In genomic region chr1:156897078-156897825, GRCh38 we compare ENCODE assay signal across 12 cellular contexts. TPM values are rescaled to one million over a fixed set of nuclear protein-coding genes. Genes with fewer than 3 reads are reported as not detected.
A peak's percentile ranks its signal among the peaks of the same experiment; 100 is the strongest.
DNase-seq lines count a peak whose midpoint lies in the region; ATAC-seq and TF ChIP-seq lines count a peak whose summit lies in the region.
"Had no signal": no experiment of that assay in that cellular context is flagged by ENCODE, and none has a peak within 500 bp of the region (broad histone marks: within the 10 kb centered on the region; RNA-seq: fewer than 3 reads in every experiment).

No MANE protein-coding gene starts in this region.

- peak overlapping the region; percentile 65 for H3K27ac Mint-ChIP-seq in activated CD4-positive, alpha-beta T cell treated with anti-CD3 and anti-CD28 coated beads, Interleukin-2, amount 10 ng/mL, durations not matched to agents 24 days and 14 days
- H3K27ac Mint-ChIP-seq in activated CD4-positive, alpha-beta T cell treated with anti-CD3 and anti-CD28 coated beads for 36 hours = no peak overlapping the region

- H3K4me1 ChIP-seq in upper lobe of right lung = peaks cover 70% of the 10 kb centered on the region
- H3K4me1 ChIP-seq in body of pancreas = peaks cover 8% of the 10 kb centered on the region
- H3K4me1 ChIP-seq in Peyer's patch = peaks cover 0 to 28% (median 4%) of the 10 kb centered on the region in 4 donors

- TF ChIP-seq CTCF in astrocyte of the spinal cord (IDR thresholded peaks at IDR 0.05; ENCODE audit: low read depth, low read length) (no peak), upper lobe of right lung (IDR thresholded peaks at IDR 0.05) (no peak), body of pancreas (IDR thresholded peaks at IDR 0.05) (no peak), Peyer's patch (IDR thresholded peaks at IDR 0.05) (no peak)

- H3K4me1 Mint-ChIP-seq in activated CD4-positive, alpha-beta T cell treated with anti-CD3 and anti-CD28 coated beads, Interleukin-2, amount 10 ng/mL, durations not matched to agents 24 days and 14 days = peaks cover 11% of the 10 kb centered on the region
- peaks cover 6% of the 10 kb centered on the region for H3K4me1 Mint-ChIP-seq in activated CD4-positive, alpha-beta T cell treated with anti-CD3 and anti-CD28 coated beads for 36 hours

- in situ Hi-C loops in astrocyte of the spinal cord (cut with HindIII; ENCODE audit: low sequenced_read_pairs) = no loop called here

- CTCF ChIA-PET in activated CD4-positive, alpha-beta T cell treated with anti-CD3 and anti-CD28 coated beads for 36 hours (lab: Charles Lee) = interaction anchor here (0.6 to 0.7 kb wide), 4 partner anchors 17 to 452 kb away, joined by 3 to 4 read pairs (median 4); no protein-coding TSS in a partner anchor

- TF ChIP-seq POLR2A in body of pancreas (IDR thresholded peaks at IDR 0.05) = no peak
- TF ChIP-seq POLR2A in Peyer's patch (IDR thresholded peaks at IDR 0.05) = no peak

- no peak overlapping the region for H3K4me3 Mint-ChIP-seq in activated CD4-positive, alpha-beta T cell treated with anti-CD3 and anti-CD28 coated beads, Interleukin-2, amount 10 ng/mL, durations not matched to agents 24 days and 14 days
- no peak overlapping the region for H3K4me3 Mint-ChIP-seq in activated CD4-positive, alpha-beta T cell treated with anti-CD3 and anti-CD28 coated beads for 36 hours

- no peaks in the 10 kb centered on the region for H3K9me3 Mint-ChIP-seq in activated CD4-positive, alpha-beta T cell treated with anti-CD3 and anti-CD28 coated beads, Interleukin-2, amount 10 ng/mL, durations not matched to agents 24 days and 14 days
- no peaks in the 10 kb centered on the region for H3K9me3 Mint-ChIP-seq in activated CD4-positive, alpha-beta T cell treated with anti-CD3 and anti-CD28 coated beads for 36 hours (ENCODE audit: low read depth)

- POLR2A ChIA-PET in activated CD4-positive, alpha-beta T cell treated with anti-CD3 and anti-CD28 coated beads for 36 hours (lab: Charles Lee) = no interaction called here

- no peak overlapping the region for H3K4me3 ChIP-seq in astrocyte of the spinal cord (ENCODE audit: low read depth, low read length)
- peak overlapping the region; percentile 26 for H3K4me3 ChIP-seq in upper lobe of right lung
- H3K4me3 ChIP-seq in body of pancreas = no peak overlapping the region
- H3K4me3 ChIP-seq in Peyer's patch = no peak overlapping the region

- peaks cover 35% of the 10 kb centered on the region for H3K27me3 Mint-ChIP-seq in activated CD4-positive, alpha-beta T cell treated with anti-CD3 and anti-CD28 coated beads, Interleukin-2, amount 10 ng/mL, durations not matched to agents 24 days and 14 days
- H3K27me3 Mint-ChIP-seq in activated CD4-positive, alpha-beta T cell treated with anti-CD3 and anti-CD28 coated beads for 36 hours = peaks cover 25% of the 10 kb centered on the region

- intact Hi-C loops in activated CD4-positive, alpha-beta T cell treated with anti-CD3 and anti-CD28 coated beads, Interleukin-2, amount 10 ng/mL, durations not matched to agents 24 days and 14 days (cut with micrococcal nuclease) = no loop called here
- intact Hi-C loops in activated CD4-positive, alpha-beta T cell treated with anti-CD3 and anti-CD28 coated beads for 36 hours (cut with DNase I, micrococcal nuclease) = no loop called here
- intact Hi-C loops in upper lobe of right lung (cut with DNase I) = no loop called here
- intact Hi-C loops in body of pancreas (cut with DNase I) = no loop called here

- peak overlapping the region; percentile 57 for H3K27ac ChIP-seq in layer of hippocampus (ENCODE audit: low read depth, low read length)
- H3K27ac ChIP-seq in upper lobe of right lung = peak overlapping the region; percentile 63
- peak overlapping the region in 2 of 4 donors; percentile 16 to 25 for H3K27ac ChIP-seq in body of pancreas
- peak overlapping the region in 2 of 4 donors; percentile 59 to 65 for H3K27ac ChIP-seq in Peyer's patch
- H3K27ac ChIP-seq: parathyroid adenoma had no signal

- H3K36me3 ChIP-seq in upper lobe of right lung (no peaks in the 10 kb centered on the region), body of pancreas (replicated peaks in 1 of 2; ENCODE audit: insufficient read depth in 1 of 2, low read depth in 2 of 2) (no peaks in the 10 kb centered on the region), Peyer's patch (no peaks in the 10 kb centered on the region)

- no peak for DNase-seq in activated CD4-positive, alpha-beta T cell treated with anti-CD3 and anti-CD28 coated beads, Interleukin-2, amount 10 ng/mL, durations not matched to agents 24 days and 14 days
- no peak for DNase-seq in activated CD4-positive, alpha-beta T cell treated with anti-CD3 and anti-CD28 coated beads for 36 hours
- DNase-seq in astrocyte of the spinal cord (ENCODE audit: low read depth, low spot score) = peak; percentile 74
- DNase-seq in upper lobe of right lung = no peak
- DNase-seq in NCI-H446 (lab: John Stamatoyannopoulos, UW) = no peak
- no peak for DNase-seq in body of pancreas
- DNase-seq in Peyer's patch = no peak
- DNase-seq: effector memory CD4-positive, alpha-beta T cell; NCI-H2081 treated with DMSO at 0.1 percent for 48 hours; stimulated activated naive CD4-positive, alpha-beta T cell had no signal

- ATAC-seq in activated CD4-positive, alpha-beta T cell treated with anti-CD3 and anti-CD28 coated beads for 36 hours = no peak
- ATAC-seq in upper lobe of right lung = no peak
- no peak for ATAC-seq in body of pancreas

- H3K36me3 Mint-ChIP-seq in activated CD4-positive, alpha-beta T cell treated with anti-CD3 and anti-CD28 coated beads, Interleukin-2, amount 10 ng/mL, durations not matched to agents 24 days and 14 days (ENCODE audit: low read depth) = no peaks in the 10 kb centered on the region
- no peaks in the 10 kb centered on the region for H3K36me3 Mint-ChIP-seq in activated CD4-positive, alpha-beta T cell treated with anti-CD3 and anti-CD28 coated beads for 36 hours (ENCODE audit: low read depth)

- H3K9me3 ChIP-seq in upper lobe of right lung (no peaks in the 10 kb centered on the region), body of pancreas (no peaks in the 10 kb centered on the region), Peyer's patch (no peaks in the 10 kb centered on the region)

- 68 to 86% methylated on average over 7 to 14 of the region's 14 CpGs for WGBS in body of pancreas, 2 donors

- peaks cover 9% of the 10 kb centered on the region for H3K27me3 ChIP-seq in layer of hippocampus (ENCODE audit: control insufficient read depth, insufficient read depth, low read length)
- H3K27me3 ChIP-seq in upper lobe of right lung = peaks cover 14% of the 10 kb centered on the region
- H3K27me3 ChIP-seq in body of pancreas = peaks cover 0 to 13% of the 10 kb centered on the region in 2 donors
- H3K27me3 ChIP-seq in Peyer's patch = peaks cover 0 to 13% of the 10 kb centered on the region in 2 donors

RNA-seq across cellular contexts. Expression of gene PEAR1, which starts 3.7 kb away (rescaled TPM):
- total RNA-seq in activated CD4-positive, alpha-beta T cell treated with anti-CD3 and anti-CD28 coated beads, Interleukin-2, amount 10 ng/mL, durations not matched to agents 24 days and 14 days = 0.09 and 0.21 TPM in 2 replicates
- total RNA-seq in activated CD4-positive, alpha-beta T cell treated with anti-CD3 and anti-CD28 coated beads for 36 hours = not detected
- total RNA-seq in upper lobe of right lung = 17.9 TPM
- 1 to 10 TPM; 5.2 to 7.6 TPM for total RNA-seq in body of pancreas
- total RNA-seq in Peyer's patch = 10 to 100 TPM in 1 of 4 donors, 1 to 10 TPM in 3; 4.9 to 17.3 (median 7.0) TPM

RNA-seq across cellular contexts. Expression of gene LRRC71, which starts 23.2 kb away (rescaled TPM):
- total RNA-seq in activated CD4-positive, alpha-beta T cell treated with anti-CD3 and anti-CD28 coated beads, Interleukin-2, amount 10 ng/mL, durations not matched to agents 24 days and 14 days = not detected in 2 replicates
- total RNA-seq in activated CD4-positive, alpha-beta T cell treated with anti-CD3 and anti-CD28 coated beads for 36 hours = not detected
- total RNA-seq in upper lobe of right lung (0.26 TPM), body of pancreas (not detected), Peyer's patch (not detected)

RNA-seq across cellular contexts. Expression of gene NTRK1, which starts 36.6 kb away (rescaled TPM):
- 54.3 and 61.2 TPM in 2 replicates for total RNA-seq in activated CD4-positive, alpha-beta T cell treated with anti-CD3 and anti-CD28 coated beads, Interleukin-2, amount 10 ng/mL, durations not matched to agents 24 days and 14 days
- total RNA-seq in activated CD4-positive, alpha-beta T cell treated with anti-CD3 and anti-CD28 coated beads for 36 hours = 1 to 10 TPM; 4.4 to 6.1 TPM
- total RNA-seq in upper lobe of right lung = 1.2 TPM
- total RNA-seq in body of pancreas = under 1 TPM in 1 of 2 donors, not detected in 1; 0.99 TPM
- total RNA-seq in Peyer's patch = under 1 TPM in 1 of 4 donors, not detected in 3; 0.57 TPM

RNA-seq across cellular contexts. Expression of gene INSRR, which starts 38.3 kb away (rescaled TPM):
- 0.68 and 0.71 TPM in 2 replicates for total RNA-seq in activated CD4-positive, alpha-beta T cell treated with anti-CD3 and anti-CD28 coated beads, Interleukin-2, amount 10 ng/mL, durations not matched to agents 24 days and 14 days
- under 1 TPM; 0.14 to 0.18 TPM for total RNA-seq in activated CD4-positive, alpha-beta T cell treated with anti-CD3 and anti-CD28 coated beads for 36 hours
- total RNA-seq in upper lobe of right lung = not detected
- under 1 TPM in 1 of 2 donors, not detected in 1; under 0.01 TPM for total RNA-seq in body of pancreas
- total RNA-seq in Peyer's patch = not detected
